ENCODE assay signal across 29 cellular contexts in the genomic region with DNA sequence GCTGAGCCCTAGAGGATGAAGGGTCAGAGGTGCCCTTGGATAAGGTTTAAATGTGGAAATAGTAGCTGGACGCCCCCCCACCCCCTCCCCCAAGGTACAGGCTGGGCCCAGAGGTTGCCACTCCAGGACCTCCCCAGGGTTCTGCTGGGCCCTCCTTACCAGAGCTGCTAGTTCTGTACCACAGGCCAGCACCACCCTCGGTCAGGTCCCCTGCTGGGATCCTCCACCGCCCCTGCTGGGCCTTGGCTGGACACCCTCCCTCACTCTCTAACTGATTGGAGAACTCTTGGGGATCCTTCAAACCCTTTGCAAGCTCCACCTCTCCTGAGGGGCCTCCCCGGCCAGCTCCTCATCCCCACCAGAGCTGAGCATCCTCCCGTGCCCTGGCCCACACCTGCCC. TPM values are rescaled to one million over a fixed set of nuclear protein-coding genes. Genes with fewer than 3 reads are reported as not detected.
"Had no signal": no experiment of that assay in that cellular context is flagged by ENCODE, and none has a peak within 500 bp of the region (broad histone marks: within the 10 kb centered on the region; RNA-seq: fewer than 3 reads in every experiment).

No MANE protein-coding gene starts in this region.

- H3K9me3 Mint-ChIP-seq: naive thymus-derived CD8-positive, alpha-beta T cell; nephron; neural progenitor cell; stimulated activated naive B cell treated with anti-CD40 and anti-IgM and Interleukin-4, amounts not matched to agents 10 μg/mL and 1 μg/mL and 100 μg/mL, for 72 hours had no signal

- ATAC-seq: left cardiac atrium; left lobe of liver; lower lobe of right lung; naive thymus-derived CD8-positive, alpha-beta T cell; pancreas; sciatic nerve; stimulated activated naive B cell treated with anti-CD40 and anti-IgM and Interleukin-4, amounts not matched to agents 10 μg/mL and 1 μg/mL and 100 μg/mL, for 72 hours; stimulated activated naive CD8-positive, alpha-beta T cell treated with anti-CD3 and anti-CD28 coated beads, Interleukin-15, Interleukin-2, amounts not matched to agents 100 U/mL and 50 U/mL, for 24 hours had no signal

- H3K9me3 ChIP-seq: lower lobe of right lung, pancreas, prostate gland, stomach, testis, thyroid gland, transverse colon, upper lobe of left lung, vagina had no signal

- H3K4me3 ChIP-seq: lower lobe of right lung, neural progenitor cell, pancreas, prostate gland, skin epidermis, stomach, testis, thyroid gland, transverse colon, upper lobe of left lung, vagina had no signal

- H3K4me3 Mint-ChIP-seq: naive thymus-derived CD8-positive, alpha-beta T cell; nephron; neural progenitor cell; stimulated activated naive B cell treated with anti-CD40 and anti-IgM and Interleukin-4, amounts not matched to agents 10 μg/mL and 1 μg/mL and 100 μg/mL, for 72 hours had no signal

- H3K4me1 Mint-ChIP-seq: stimulated activated naive B cell treated with anti-CD40 and anti-IgM and Interleukin-4, amounts not matched to agents 10 μg/mL and 1 μg/mL and 100 μg/mL, for 72 hours had no signal

- H3K4me1 ChIP-seq: pancreas, prostate gland, testis, thyroid gland, transverse colon had no signal

- H3K27ac Mint-ChIP-seq: naive thymus-derived CD8-positive, alpha-beta T cell; nephron; stimulated activated naive B cell treated with anti-CD40 and anti-IgM and Interleukin-4, amounts not matched to agents 10 μg/mL and 1 μg/mL and 100 μg/mL, for 72 hours had no signal

- H3K36me3 Mint-ChIP-seq: naive thymus-derived CD8-positive, alpha-beta T cell; neural progenitor cell; stimulated activated naive B cell treated with anti-CD40 and anti-IgM and Interleukin-4, amounts not matched to agents 10 μg/mL and 1 μg/mL and 100 μg/mL, for 72 hours had no signal

- H3K27ac ChIP-seq: lower lobe of right lung, neural progenitor cell, pancreas, prostate gland, stomach, testis, thyroid gland, transverse colon, upper lobe of left lung, vagina had no signal

- H3K9ac ChIP-seq: neural progenitor cell had no signal

- H3K36me3 ChIP-seq: lower lobe of right lung, neural progenitor cell, pancreas, prostate gland, stomach, thyroid gland, transverse colon, upper lobe of left lung, vagina had no signal

- H3K27me3 ChIP-seq: neural progenitor cell, pancreas, testis, thyroid gland, transverse colon, upper lobe of left lung, vagina had no signal

- DNase-seq: hippocampal formation; kidney glomerular epithelial cell; left cardiac atrium; lower lobe of right lung; mammary epithelial cell; mesenchymal stem cell; naive thymus-derived CD8-positive, alpha-beta T cell; pancreas; posterior cingulate gyrus; retina; stimulated activated CD4-positive, alpha-beta T cell treated with anti-CD3 and anti-CD28 coated beads, Interleukin-12 subunit alpha, Interleukin-12 subunit beta, amount 100 ng/mL, for 4 hours; stimulated activated CD4-positive, alpha-beta T cell treated with anti-CD3 and anti-CD28 coated beads, Interleukin-15, amount 100 ng/mL, for 24 hours; stimulated activated CD4-positive, alpha-beta T cell treated with anti-CD3 and anti-CD28 coated beads, Interleukin-2, amount 100 ng/mL, for 24 hours; stimulated activated CD4-positive, alpha-beta T cell treated with anti-CD3 and anti-CD28 coated beads, Interleukin-4, amount 100 ng/mL, for 1 hour; stimulated activated naive B cell treated with anti-CD40 and anti-IgM and Interleukin-4, amounts not matched to agents 10 μg/mL and 1 μg/mL and 100 μg/mL, for 72 hours; stimulated activated naive CD8-positive, alpha-beta T cell treated with anti-CD3 and anti-CD28 coated beads, Interleukin-15, Interleukin-2, amounts not matched to agents 100 U/mL and 50 U/mL, for 24 hours; stomach; testis; thyroid gland; transverse colon; upper lobe of left lung had no signal

RNA-seq across cellular contexts. Expression of gene PTGES, which starts 34.9 kb away (rescaled TPM):
- total RNA-seq: left lobe of liver; naive thymus-derived CD8-positive, alpha-beta T cell had no signal

RNA-seq across cellular contexts. Expression of gene PRRX2, which starts 52.5 kb away (rescaled TPM):
- total RNA-seq: left lobe of liver; naive thymus-derived CD8-positive, alpha-beta T cell had no signal
- polyA plus RNA-seq: keratinocyte; mammary epithelial cell; naive thymus-derived CD8-positive, alpha-beta T cell had no signal
